ENCODE assay signal across 21 cellular contexts in genomic region chr1:13951793-13952751, GRCh38.
A peak's percentile ranks its signal among the peaks of the same experiment; 100 is the strongest.
DNase-seq lines count a peak whose midpoint lies in the region; FAIRE-seq and TF ChIP-seq lines count a peak whose summit lies in the region.
"Had no signal": no experiment of that assay in that cellular context is flagged by ENCODE, and none has a peak within 500 bp of the region (broad histone marks: within the 10 kb centered on the region; RNA-seq: fewer than 3 reads in every experiment).

No MANE protein-coding gene starts in this region.

- TF ChIP-seq CTCF in bronchial epithelial cell (IDR thresholded peaks at IDR 0.05; ENCODE audit: insufficient read depth, low read length, severe bottlenecking): no peak
- no peak for TF ChIP-seq CTCF in right atrium auricular region (IDR thresholded peaks at IDR 0.05)
- TF ChIP-seq CTCF in thyroid gland (IDR thresholded peaks at IDR 0.05): no peak

- no peaks in the 10 kb centered on the region for H3K36me3 ChIP-seq in GM23248 (ENCODE audit: low read depth)
- no peaks in the 10 kb centered on the region for H3K36me3 ChIP-seq in bronchial epithelial cell (ENCODE audit: control insufficient read depth, insufficient read depth, low read length)
- H3K36me3 ChIP-seq in right atrium auricular region: no peaks in the 10 kb centered on the region
- H3K36me3 ChIP-seq in skeletal muscle tissue (ENCODE audit: control insufficient read depth in 3 of 3, insufficient read depth in 3 of 3, low read length in 3 of 3): no peaks in the 10 kb centered on the region
- no peaks in the 10 kb centered on the region for H3K36me3 ChIP-seq in thyroid gland
- H3K36me3 ChIP-seq: BE2C had no signal

- H3K4me1 ChIP-seq in GM23248 (ENCODE audit: insufficient read depth) (peaks cover 12% of the 10 kb centered on the region), right atrium auricular region (no peaks in the 10 kb centered on the region), skeletal muscle tissue (ENCODE audit: control insufficient read depth in 3 of 3, insufficient read depth in 3 of 3, low read length in 3 of 3) (no peaks in the 10 kb centered on the region), thyroid gland (no peaks in the 10 kb centered on the region)
- H3K4me1 ChIP-seq: BE2C, Caco-2 had no signal

- intact Hi-C loops in thyroid gland (cut with DNase I): no loop called here

- H3K9me3 ChIP-seq in GM23248 (ENCODE audit: low read depth): no peaks in the 10 kb centered on the region
- H3K9me3 ChIP-seq in right atrium auricular region: no peaks in the 10 kb centered on the region
- no peaks in the 10 kb centered on the region for H3K9me3 ChIP-seq in skeletal muscle tissue (ENCODE audit: control insufficient read depth in 3 of 3, low read length in 3 of 3)
- no peaks in the 10 kb centered on the region for H3K9me3 ChIP-seq in thyroid gland
- H3K9me3 ChIP-seq: BE2C, Caco-2 had no signal

- H2AFZ ChIP-seq in GM23248: no peak overlapping the region
- H2AFZ ChIP-seq: GM23338 had no signal

- TF ChIP-seq POLR2A in thyroid gland (IDR thresholded peaks at IDR 0.05): no peak

- H3K9ac ChIP-seq in GM23248: no peak overlapping the region
- no peak overlapping the region for H3K9ac ChIP-seq in skeletal muscle tissue (ENCODE audit: low read depth in 1 of 3, low read length in 3 of 3)

- H4K20me1 ChIP-seq in GM23248 (ENCODE audit: insufficient read depth): no peaks in the 10 kb centered on the region

- H3K79me2 ChIP-seq in GM23248 (ENCODE audit: insufficient read depth): no peaks in the 10 kb centered on the region

- 0 out of 2 replicates have a peak, but pooled peaks cover 6% of the 10 kb centered on the region for H3F3A ChIP-seq in GM23248 (ENCODE audit: insufficient read depth)

- WGBS in GM23248 (ENCODE audit: low coverage in 1 of 2, low lambda C conversion rate in 2 of 2, missing lambda C conversion rate in 2 of 2), 2 experiments: 53 to 60% methylated on average over 4 of the region's 4 CpGs
- WGBS in thyroid gland, 2 donors: 71 to 81% methylated on average over 4 of the region's 4 CpGs

- no peak overlapping the region for H3K27ac ChIP-seq in GM23248
- H3K27ac ChIP-seq in right atrium auricular region: peak overlapping the region in 1 of 2 donors; percentile 81
- peak overlapping the region; percentile 25 for H3K27ac ChIP-seq in skeletal muscle tissue (ENCODE audit: low read depth, low read length)
- peak overlapping the region in 1 of 3 donors; percentile 10 for H3K27ac ChIP-seq in thyroid gland

- no peak overlapping the region for H3K4me2 ChIP-seq in GM23248 (ENCODE audit: unreplicated experiment)
- H3K4me2 ChIP-seq: GM23338 had no signal

- no peak for FAIRE-seq in bronchial epithelial cell (lab: Jason Lieb, UNC)
- FAIRE-seq: HTR-8/SVneo had no signal

- H3K27me3 ChIP-seq in GM23248 (replicated peaks; ENCODE audit: insufficient read depth): no peaks in the 10 kb centered on the region
- no peaks in the 10 kb centered on the region for H3K27me3 ChIP-seq in bronchial epithelial cell (ENCODE audit: control insufficient read depth, insufficient read depth, low read length)
- no peaks in the 10 kb centered on the region for H3K27me3 ChIP-seq in right atrium auricular region
- peaks cover 0 to 3% (median 0%) of the 10 kb centered on the region in 3 donors for H3K27me3 ChIP-seq in skeletal muscle tissue (ENCODE audit: control insufficient read depth in 3 of 3, insufficient read depth in 3 of 3, low read length in 3 of 3)
- H3K27me3 ChIP-seq in thyroid gland: no peaks in the 10 kb centered on the region
- H3K27me3 ChIP-seq: BE2C had no signal

- peak; percentile 43 for DNase-seq in GM23248
- DNase-seq in bronchial epithelial cell (ENCODE audit: low read depth): peak; percentile 7
- DNase-seq in right atrium auricular region (ENCODE audit: low spot score): peak; percentile 57
- no peak for DNase-seq in nucleus accumbens (lab: John Stamatoyannopoulos, UW)
- no peak for DNase-seq in NCI-H2227 (lab: John Stamatoyannopoulos, UW; ENCODE audit: unreplicated experiment)
- no peak for DNase-seq in thyroid gland
- DNase-seq: BE2C; Caco-2; CD4-positive, CD25-positive, alpha-beta regulatory T cell; GDM1; Kasumi-1; MM.1S; NCI-H1092; NCI-H146; NCI-H2081; NCI-H2171 treated with DMSO at 0.1 percent for 48 hours; NCI-H446 treated with DMSO at 0.1 percent for 48 hours; NCI-H69 had no signal

- H3K9me2 ChIP-seq in GM23248 (ENCODE audit: insufficient read depth): no peaks in the 10 kb centered on the region

- H3K4me3 ChIP-seq in GM23248 (no peak overlapping the region), bronchial epithelial cell (ENCODE audit: low read depth, low read length) (no peak overlapping the region), right atrium auricular region (no peak overlapping the region), skeletal muscle tissue (ENCODE audit: low read length in 3 of 3) (no peak overlapping the region), thyroid gland (replicated peaks in 1 of 3) (no peak overlapping the region)
- H3K4me3 ChIP-seq: GM23338 had no signal

- in situ Hi-C loops in GM23248 (cut with MboI): loop anchor here (10.0 to 25.0 kb wide), 2 partner anchors 287 to 1110 kb away; no protein-coding TSS in a partner anchor

Comparison
In these comparisons a context has a peak if more than half of its experiments do, and no peak if none do; other contexts are left out.
1. DNase-seq: peak in GM23248 (single experiment), bronchial epithelial cell (single experiment) and right atrium auricular region (single experiment); none in nucleus accumbens (0 of 56), NCI-H2227 (single experiment) and thyroid gland (0 of 2).